18 cellular contexts compared by ENCODE assay signal in the genomic region with DNA sequence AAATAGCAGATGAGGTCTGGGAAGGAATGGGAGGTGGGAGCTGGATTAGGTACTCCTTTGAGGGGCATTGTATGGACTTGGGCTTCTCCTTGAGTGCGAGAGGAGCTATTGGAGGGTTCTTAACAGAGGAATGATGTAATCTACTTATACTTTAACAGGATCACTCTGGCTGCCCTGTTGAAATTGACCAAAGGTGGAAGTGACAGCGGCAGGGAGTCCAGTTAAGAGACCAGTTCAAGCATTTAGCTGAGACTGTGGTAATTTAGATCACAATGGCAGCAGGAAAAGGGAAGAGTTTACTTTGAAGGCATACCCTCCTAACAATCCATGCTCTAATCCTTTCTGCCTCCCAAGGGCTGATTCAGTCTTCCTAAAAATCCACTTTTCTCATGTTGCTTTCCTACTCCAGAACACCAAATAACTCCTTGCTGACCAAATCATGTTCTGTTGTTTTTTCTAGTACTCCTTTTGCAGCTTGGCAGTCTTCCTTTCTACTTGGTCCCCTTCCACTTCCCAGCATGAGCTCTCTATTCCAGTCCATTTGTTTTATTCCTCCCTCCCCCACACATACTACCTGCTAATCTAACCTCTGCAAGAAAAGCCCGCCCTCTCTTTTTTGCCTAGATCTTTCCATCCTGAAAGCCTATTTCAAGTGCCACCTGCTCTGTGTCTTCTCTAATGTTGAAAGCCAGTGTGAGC.
"Had no signal": no experiment of that assay in that cellular context is flagged by ENCODE, and none has a peak within 500 bp of the region (broad histone marks: within the 10 kb centered on the region; RNA-seq: fewer than 3 reads in every experiment).

No MANE protein-coding gene starts in this region.

- H3K27ac ChIP-seq: cardiac muscle cell, esophagus squamous epithelium had no signal

- H3K27ac Mint-ChIP-seq: activated naive CD8-positive, alpha-beta T cell; naive thymus-derived CD8-positive, alpha-beta T cell; progenitor cell of endocrine pancreas; stimulated activated effector memory CD8-positive, alpha-beta T cell treated with anti-CD3 and anti-CD28 coated beads, Interleukin-12 subunit alpha, Interleukin-12 subunit beta, amount 100 ng/mL, for 72 hours; type B pancreatic cell had no signal

- H3K4me1 Mint-ChIP-seq: naive thymus-derived CD8-positive, alpha-beta T cell; stimulated activated effector memory CD8-positive, alpha-beta T cell treated with anti-CD3 and anti-CD28 coated beads, Interleukin-12 subunit alpha, Interleukin-12 subunit beta, amount 100 ng/mL, for 72 hours had no signal

- DNase-seq: activated CD4-positive, alpha-beta T cell treated with anti-CD3 and anti-CD28 coated beads, Interleukin-2, amount 50 U/mL, for 4 hours; activated gamma-delta T cell; activated T-cell treated with anti-CD3 and anti-CD28 coated beads, Interleukin-2, amount 50 U/mL, for 4 hours; esophagus squamous epithelium; foreskin melanocyte; mucosa of descending colon; naive thymus-derived CD8-positive, alpha-beta T cell; nucleus accumbens; right cardiac atrium; small intestine; substantia nigra; T-helper 2 cell had no signal

- H3K9me3 ChIP-seq: esophagus squamous epithelium, mucosa of descending colon had no signal

- H3K4me3 Mint-ChIP-seq: activated naive CD8-positive, alpha-beta T cell; activated T-cell treated with anti-CD3 and anti-CD28 coated beads, Interleukin-2, amount 50 U/mL, for 4 hours; naive thymus-derived CD8-positive, alpha-beta T cell; stimulated activated effector memory CD8-positive, alpha-beta T cell treated with anti-CD3 and anti-CD28 coated beads, Interleukin-12 subunit alpha, Interleukin-12 subunit beta, amount 100 ng/mL, for 72 hours; type B pancreatic cell had no signal

- H3K9me3 Mint-ChIP-seq: activated T-cell treated with anti-CD3 and anti-CD28 coated beads, Interleukin-2, amount 50 U/mL, for 4 hours; naive thymus-derived CD8-positive, alpha-beta T cell; stimulated activated effector memory CD8-positive, alpha-beta T cell treated with anti-CD3 and anti-CD28 coated beads, Interleukin-12 subunit alpha, Interleukin-12 subunit beta, amount 100 ng/mL, for 72 hours; type B pancreatic cell had no signal

- H3K4me3 ChIP-seq: cardiac muscle cell, esophagus squamous epithelium, lung, mucosa of descending colon had no signal

- ATAC-seq: mucosa of descending colon; naive thymus-derived CD8-positive, alpha-beta T cell; right cardiac atrium; stimulated activated effector memory CD8-positive, alpha-beta T cell treated with anti-CD3 and anti-CD28 coated beads, Interleukin-12 subunit alpha, Interleukin-12 subunit beta, amount 100 ng/mL, for 72 hours had no signal

- H3K4me1 ChIP-seq: esophagus squamous epithelium had no signal

- H3K36me3 ChIP-seq: cardiac muscle cell, esophagus squamous epithelium had no signal

- H3K27me3 ChIP-seq: cardiac muscle cell, esophagus squamous epithelium had no signal

- H3K36me3 Mint-ChIP-seq: activated naive CD8-positive, alpha-beta T cell; naive thymus-derived CD8-positive, alpha-beta T cell; stimulated activated effector memory CD8-positive, alpha-beta T cell treated with anti-CD3 and anti-CD28 coated beads, Interleukin-12 subunit alpha, Interleukin-12 subunit beta, amount 100 ng/mL, for 72 hours; type B pancreatic cell had no signal

- H3K27me3 Mint-ChIP-seq: activated naive CD8-positive, alpha-beta T cell; naive thymus-derived CD8-positive, alpha-beta T cell; progenitor cell of endocrine pancreas; type B pancreatic cell had no signal
